ENCODE assay signal across 17 cellular contexts in the genomic region with DNA sequence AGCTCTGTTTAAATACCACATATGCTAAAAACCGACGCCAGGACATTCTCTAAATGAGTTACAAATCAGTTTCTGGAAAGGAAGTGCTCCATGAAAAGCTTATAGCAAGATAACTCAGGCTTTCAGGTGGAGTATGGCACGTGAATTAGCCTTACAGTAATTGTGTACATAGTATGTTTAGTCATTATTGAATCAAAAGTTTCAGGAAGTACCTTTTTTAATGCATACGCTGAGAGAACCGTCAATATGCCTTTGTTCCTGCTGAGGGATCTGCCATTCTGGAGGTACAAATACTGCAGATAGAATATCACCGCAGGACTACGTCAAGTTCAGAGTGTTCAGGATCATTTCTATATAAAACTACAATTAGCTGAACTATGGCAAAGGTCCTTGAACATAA.
"Had no signal": no experiment of that assay in that cellular context is flagged by ENCODE, and none has a peak within 500 bp of the region (broad histone marks: within the 10 kb centered on the region; RNA-seq: fewer than 3 reads in every experiment).

No MANE protein-coding gene starts in this region.

- H3K27me3 Mint-ChIP-seq: activated CD4-positive, alpha-beta memory T cell treated with anti-CD3 and anti-CD28 coated beads for 36 hours; activated CD8-positive, alpha-beta memory T cell treated with anti-CD3 and anti-CD28 coated beads, Interleukin-2, amount 10 ng/mL, durations not matched to agents 7 days and 5 days; activated naive CD4-positive, alpha-beta T cell treated with anti-CD3 and anti-CD28 coated beads, Interleukin-2, amount 10 ng/mL, durations not matched to agents 7 days and 5 days; progenitor cell of endocrine pancreas had no signal

- H3K27me3 ChIP-seq: cardiac muscle cell, dorsolateral prefrontal cortex, right atrium auricular region, tibial nerve had no signal

- DNase-seq: activated CD4-positive, alpha-beta memory T cell treated with anti-CD3 and anti-CD28 coated beads for 36 hours; activated CD8-positive, alpha-beta memory T cell treated with anti-CD3 and anti-CD28 coated beads, Interleukin-2, amount 10 ng/mL, durations not matched to agents 7 days and 5 days; activated naive CD4-positive, alpha-beta T cell treated with anti-CD3 and anti-CD28 coated beads, Interleukin-2, amount 10 ng/mL, durations not matched to agents 7 days and 5 days; activated T-cell treated with anti-CD3 and anti-CD28 coated beads, Interleukin-2, amount 50 U/mL, for 1 hour; dorsolateral prefrontal cortex; kidney glomerular epithelial cell; stimulated activated CD4-positive, alpha-beta T cell treated with anti-CD3 and anti-CD28 coated beads, Interleukin-15, amount 100 ng/mL, for 24 hours; stimulated activated CD4-positive, alpha-beta T cell treated with anti-CD3 and anti-CD28 coated beads, Interleukin-4, amount 100 ng/mL, for 1 hour; stimulated activated naive CD4-positive, alpha-beta T cell; substantia nigra; WERI-Rb-1 had no signal

- FAIRE-seq: astrocyte had no signal

- H3K4me3 Mint-ChIP-seq: activated CD4-positive, alpha-beta memory T cell treated with anti-CD3 and anti-CD28 coated beads for 36 hours; activated CD8-positive, alpha-beta memory T cell treated with anti-CD3 and anti-CD28 coated beads, Interleukin-2, amount 10 ng/mL, durations not matched to agents 7 days and 5 days; activated naive CD4-positive, alpha-beta T cell treated with anti-CD3 and anti-CD28 coated beads, Interleukin-2, amount 10 ng/mL, durations not matched to agents 7 days and 5 days had no signal

- H3K27ac ChIP-seq: cardiac muscle cell, right atrium auricular region, tibial nerve, WERI-Rb-1 had no signal

- H3K4me1 Mint-ChIP-seq: activated CD8-positive, alpha-beta memory T cell treated with anti-CD3 and anti-CD28 coated beads, Interleukin-2, amount 10 ng/mL, durations not matched to agents 7 days and 5 days; activated naive CD4-positive, alpha-beta T cell treated with anti-CD3 and anti-CD28 coated beads, Interleukin-2, amount 10 ng/mL, durations not matched to agents 7 days and 5 days had no signal

- H3K27ac Mint-ChIP-seq: activated CD4-positive, alpha-beta memory T cell treated with anti-CD3 and anti-CD28 coated beads for 36 hours; activated CD8-positive, alpha-beta memory T cell treated with anti-CD3 and anti-CD28 coated beads, Interleukin-2, amount 10 ng/mL, durations not matched to agents 7 days and 5 days; activated naive CD4-positive, alpha-beta T cell treated with anti-CD3 and anti-CD28 coated beads, Interleukin-2, amount 10 ng/mL, durations not matched to agents 7 days and 5 days; activated T-helper 2 cell treated with anti-CD3 and anti-CD28 coated beads, Interferon-gamma antibody, Interleukin-2, Interleukin-4, amounts not matched to agents 10 μg/mL and 5 μg/mL and 100 μg/mL, durations not matched to agents 14 hours and 24 hours and 36 hours; progenitor cell of endocrine pancreas had no signal

- ATAC-seq: activated CD8-positive, alpha-beta memory T cell treated with anti-CD3 and anti-CD28 coated beads, Interleukin-2, amount 10 ng/mL, durations not matched to agents 7 days and 5 days had no signal

- H3K9me3 ChIP-seq: right atrium auricular region, tibial nerve had no signal

- H3K4me3 ChIP-seq: cardiac muscle cell, dorsolateral prefrontal cortex, right atrium auricular region, tibial nerve had no signal

- H3K4me1 ChIP-seq: right atrium auricular region, tibial nerve had no signal

- H3K9me3 Mint-ChIP-seq: activated CD4-positive, alpha-beta memory T cell treated with anti-CD3 and anti-CD28 coated beads for 36 hours; activated naive CD4-positive, alpha-beta T cell treated with anti-CD3 and anti-CD28 coated beads, Interleukin-2, amount 10 ng/mL, durations not matched to agents 7 days and 5 days; activated T-helper 2 cell treated with anti-CD3 and anti-CD28 coated beads, Interferon-gamma antibody, Interleukin-2, Interleukin-4, amounts not matched to agents 10 μg/mL and 5 μg/mL and 100 μg/mL, durations not matched to agents 14 hours and 24 hours and 36 hours had no signal
